Comparison of ENCODE assay signal across 16 cellular contexts in the genomic region with DNA sequence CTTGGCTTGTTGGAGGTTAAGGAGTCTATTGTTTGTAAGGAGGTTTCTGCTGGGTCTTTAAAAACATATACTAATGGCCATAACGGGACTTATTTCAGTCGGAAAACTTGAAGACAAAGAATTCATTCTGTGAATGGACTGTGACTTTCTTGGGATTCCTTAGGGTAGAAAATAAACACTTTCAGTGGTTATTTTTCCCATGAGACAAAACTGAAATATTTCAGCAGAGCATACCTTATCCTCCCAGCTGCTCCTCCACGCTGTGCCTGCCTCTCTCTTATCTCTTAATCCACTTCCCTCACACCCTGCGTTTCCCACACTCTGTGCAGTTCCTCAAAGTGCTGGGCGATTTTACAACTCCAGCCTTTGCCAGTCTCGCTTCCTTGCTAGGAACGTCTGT. TPM values are rescaled to one million over a fixed set of nuclear protein-coding genes. Genes with fewer than 3 reads are reported as not detected.
DNase-seq lines count a peak whose midpoint lies in the region; ATAC-seq, FAIRE-seq and TF ChIP-seq lines count a peak whose summit lies in the region.
"Had no signal": no experiment of that assay in that cellular context is flagged by ENCODE, and none has a peak within 500 bp of the region (broad histone marks: within the 10 kb centered on the region; RNA-seq: fewer than 3 reads in every experiment).

No MANE protein-coding gene starts in this region.

- peak; percentile 94 for ATAC-seq in left colon
- ATAC-seq: gastrocnemius medialis; left lobe of liver; stimulated activated naive B cell treated with anti-CD40 and anti-IgM and Interleukin-4, amounts not matched to agents 10 μg/mL and 1 μg/mL and 100 μg/mL, for 72 hours had no signal

- intact Hi-C loops in left colon (cut with DNase I, micrococcal nuclease): no loop called here
- intact Hi-C loops in ascending aorta (cut with DNase I): no loop called here
- intact Hi-C loops in esophagus squamous epithelium (cut with DNase I): no loop called here

- peaks cover 0 to 3% of the 10 kb centered on the region in 2 donors for H3K4me1 ChIP-seq in ascending aorta
- no peaks in the 10 kb centered on the region for H3K4me1 ChIP-seq in esophagus squamous epithelium
- H3K4me1 ChIP-seq: gastrocnemius medialis had no signal

- no peak for FAIRE-seq in GM12892 (lab: Jason Lieb, UNC)
- FAIRE-seq: A204.1 had no signal

- TF ChIP-seq CTCF in astrocyte of the spinal cord (IDR thresholded peaks at IDR 0.05; ENCODE audit: low read depth, low read length): no peak
- no peak for TF ChIP-seq CTCF in ascending aorta (IDR thresholded peaks at IDR 0.05)
- TF ChIP-seq CTCF in esophagus squamous epithelium (IDR thresholded peaks at IDR 0.05): no peak

- in situ Hi-C loops in astrocyte of the spinal cord (cut with HindIII; ENCODE audit: low sequenced_read_pairs): no loop called here

- H3K9me3 ChIP-seq in ascending aorta: no peaks in the 10 kb centered on the region
- peaks cover 0 to 4% (median 0%) of the 10 kb centered on the region in 3 donors for H3K9me3 ChIP-seq in esophagus squamous epithelium
- H3K9me3 ChIP-seq: gastrocnemius medialis had no signal

- H3K27ac ChIP-seq in ascending aorta (no peak overlapping the region), esophagus squamous epithelium (no peak overlapping the region)
- H3K27ac ChIP-seq: gastrocnemius medialis, spleen had no signal

- 30 to 47% methylated on average over 7 of the region's 7 CpGs for WGBS in esophagus squamous epithelium, 2 donors

- no peak overlapping the region for H3K4me3 ChIP-seq in astrocyte of the spinal cord (ENCODE audit: low read depth, low read length)
- H3K4me3 ChIP-seq in ascending aorta: no peak overlapping the region
- H3K4me3 ChIP-seq in esophagus squamous epithelium: no peak overlapping the region
- H3K4me3 ChIP-seq: gastrocnemius medialis, spleen had no signal

- DNase-seq in SKM-1 treated with dmso at 0.1 percent for 144 hours (lab: John Stamatoyannopoulos, UW; ENCODE audit: unreplicated experiment) (peak; percentile 10), SKM-1 (lab: John Stamatoyannopoulos, UW; ENCODE audit: unreplicated experiment) (no peak), astrocyte of the spinal cord (ENCODE audit: low read depth, low spot score) (peak; percentile 41), left colon (peak in 1 of 2 donors; percentile 22), DMS79 treated with DMSO at 0.1 percent for 48 hours (lab: John Stamatoyannopoulos, UW) (no peak), ascending aorta (ENCODE audit: low spot score in 2 of 2) (no peak), GM12892 (ENCODE audit: insufficient read length) (no peak), esophagus squamous epithelium (lab: John Stamatoyannopoulos, UW) (no peak)
- DNase-seq: activated CD4-positive, alpha-beta memory T cell treated with anti-CD3 and anti-CD28 coated beads for 36 hours; gastrocnemius medialis; SHP77 treated with DMSO at 0.1 percent for 48 hours; spleen; stimulated activated naive B cell treated with anti-CD40 and anti-IgM and Interleukin-4, amounts not matched to agents 10 μg/mL and 1 μg/mL and 100 μg/mL, for 72 hours had no signal

- H3K27me3 ChIP-seq in ascending aorta (no peaks in the 10 kb centered on the region), esophagus squamous epithelium (no peaks in the 10 kb centered on the region)
- H3K27me3 ChIP-seq: gastrocnemius medialis, spleen had no signal

- no peak for TF ChIP-seq POLR2A in GM12892 (IDR thresholded peaks at IDR 0.05; ENCODE audit: low read depth, low read length)
- TF ChIP-seq POLR2A in esophagus squamous epithelium (IDR thresholded peaks at IDR 0.05): no peak

- H3K36me3 ChIP-seq in ascending aorta (no peaks in the 10 kb centered on the region), esophagus squamous epithelium (no peaks in the 10 kb centered on the region)
- H3K36me3 ChIP-seq: gastrocnemius medialis, spleen had no signal

RNA-seq across cellular contexts. Expression of gene SORBS2, which starts 47.1 kb away (rescaled TPM):
- 10 to 100 TPM; 37.5 to 82.2 TPM for total RNA-seq in left colon
- 246 TPM for total RNA-seq in ascending aorta
- 4.4 TPM for polyA plus RNA-seq in GM12892 (2012; ENCODE audit: missing spikeins)
- total RNA-seq in esophagus squamous epithelium: 100 to 1,000 TPM in 1 of 4 donors, 10 to 100 TPM in 3; 33.4 to 286 (median 47.6) TPM
- total RNA-seq: activated CD4-positive, alpha-beta memory T cell treated with anti-CD3 and anti-CD28 coated beads for 36 hours had no signal
- polyA plus RNA-seq: IgD-negative memory B cell had no signal

Comparison
In these comparisons a context has a peak if more than half of its experiments do, and no peak if none do; other contexts are left out.
1. DNase-seq: peak in SKM-1 treated with dmso at 0.1 percent for 144 hours (single experiment) and astrocyte of the spinal cord (single experiment); none in SKM-1 (single experiment), DMS79 treated with DMSO at 0.1 percent for 48 hours (single experiment), ascending aorta (0 of 2), GM12892 (single experiment) and esophagus squamous epithelium (single experiment).